In genomic region chr20:53915459-53916172, GRCh38 we compare ENCODE assay signal across 8 cellular contexts.
DNase-seq lines count a peak whose midpoint lies in the region; TF ChIP-seq lines count a peak whose summit lies in the region.

No MANE protein-coding gene starts in this region.

- WGBS in GM23248 (ENCODE audit: low coverage in 1 of 2, low lambda C conversion rate in 2 of 2, missing lambda C conversion rate in 2 of 2), 2 experiments, result 1% methylated on average over 22 of the region's 22 CpGs
- 0% methylated on average over 22 of the region's 22 CpGs for WGBS in suprapubic skin

- TF ChIP-seq CTCF in MM.1S (IDR thresholded peaks at IDR 0.05; ENCODE audit: low read length), result peak; percentile 92
- peak; percentile 90 to 95 for TF ChIP-seq CTCF in suprapubic skin (IDR thresholded peaks at IDR 0.05)

- H3K9me2 ChIP-seq in GM23248 (ENCODE audit: insufficient read depth), result no peaks in the 10 kb centered on the region
- H3K9me2 ChIP-seq in MM.1S (replicated peaks; ENCODE audit: insufficient read depth, low read length), result no peaks in the 10 kb centered on the region

- peak overlapping the region; percentile 93 for H3K4me3 Mint-ChIP-seq in activated naive CD4-positive, alpha-beta T cell treated with anti-CD3 and anti-CD28 coated beads for 36 hours

- no peaks in the 10 kb centered on the region for H3K27me3 Mint-ChIP-seq in activated naive CD4-positive, alpha-beta T cell treated with anti-CD3 and anti-CD28 coated beads for 36 hours (ENCODE audit: low read depth)

- no peak for TF ChIP-seq POLR2A in suprapubic skin (IDR thresholded peaks at IDR 0.05)

- intact Hi-C loops in activated naive CD4-positive, alpha-beta T cell treated with anti-CD3 and anti-CD28 coated beads for 36 hours (cut with micrococcal nuclease), result loop anchor here (1.0 to 5.0 kb wide), 11 partner anchors 16 to 503 kb away; no protein-coding TSS in a partner anchor

- H3K4me1 ChIP-seq in GM23248 (ENCODE audit: insufficient read depth) (peaks cover 49% of the 10 kb centered on the region), MM.1S (ENCODE audit: low read length) (peaks cover 24% of the 10 kb centered on the region), suprapubic skin (peaks cover 40% of the 10 kb centered on the region)

- H3K9me3 ChIP-seq in GM23248 (ENCODE audit: low read depth) (no peaks in the 10 kb centered on the region), MM.1S (replicated peaks; ENCODE audit: insufficient read depth, low read length) (no peaks in the 10 kb centered on the region), suprapubic skin (no peaks in the 10 kb centered on the region)

- H3K27ac Mint-ChIP-seq in activated naive CD4-positive, alpha-beta T cell treated with anti-CD3 and anti-CD28 coated beads for 36 hours, result peak overlapping the region; percentile 84

- DNase-seq in DMS79 (lab: John Stamatoyannopoulos, UW) (peak; percentile 78), GM23248 (peak; percentile 95), MM.1S (peak; percentile 94), SK-MEL-5 (ENCODE audit: low read depth, low spot score) (peak; percentile 94), germinal center (ENCODE audit: low spot score) (peak; percentile 91), occipital lobe (lab: John Stamatoyannopoulos, UW) (peak; percentile 79), suprapubic skin (ENCODE audit: low spot score in 2 of 2) (peak; percentile 97 to 98)
- DNase-seq in activated naive CD4-positive, alpha-beta T cell treated with anti-CD3 and anti-CD28 coated beads for 36 hours, result peak; percentile 100

- peak overlapping the region; percentile 87 for H3K4me2 ChIP-seq in GM23248 (ENCODE audit: unreplicated experiment)
- H3K4me2 ChIP-seq in MM.1S (ENCODE audit: low read depth, low read length), result peak overlapping the region; percentile 82

- in situ Hi-C loops in GM23248 (cut with MboI) (loop anchor here (10.0 to 25.0 kb wide), 2 partner anchors 153 to 341 kb away; no protein-coding TSS in a partner anchor), SK-MEL-5 (cut with HindIII; ENCODE audit: low pct_unique_long_range_greater_than_20kb, low sequenced_read_pairs) (loop anchor here (25.0 kb wide), 1 partner anchor 153 kb away; no protein-coding TSS in a partner anchor)

- H3K27me3 ChIP-seq in GM23248 (replicated peaks; ENCODE audit: insufficient read depth) (no peaks in the 10 kb centered on the region), MM.1S (replicated peaks; ENCODE audit: insufficient read depth, low read length) (no peaks in the 10 kb centered on the region), suprapubic skin (no peaks in the 10 kb centered on the region)

- CTCF ChIA-PET in activated naive CD4-positive, alpha-beta T cell treated with anti-CD3 and anti-CD28 coated beads for 36 hours (lab: Charles Lee), result interaction anchor here (0.6 to 5.5 kb wide), 44 partner anchors 8 to 596 kb away, joined by 3 to 41 read pairs (median 5); no protein-coding TSS in a partner anchor

- H3K9me3 Mint-ChIP-seq in activated naive CD4-positive, alpha-beta T cell treated with anti-CD3 and anti-CD28 coated beads for 36 hours, result peaks cover 4% of the 10 kb centered on the region

- H3K27ac ChIP-seq in GM23248, result peak overlapping the region; percentile 98
- peak overlapping the region; percentile 64; the same call in 1 of the 2 replicates for H3K27ac ChIP-seq in MM.1S (ENCODE audit: low read length)
- peak overlapping the region; percentile 83 for H3K27ac ChIP-seq in suprapubic skin

- H3K36me3 ChIP-seq in GM23248 (ENCODE audit: low read depth) (no peaks in the 10 kb centered on the region), MM.1S (replicated peaks; ENCODE audit: insufficient read depth, low read length) (no peaks in the 10 kb centered on the region), suprapubic skin (no peaks in the 10 kb centered on the region)

- H2AFZ ChIP-seq in GM23248 (peak overlapping the region; percentile 88), MM.1S (ENCODE audit: low read length) (peak overlapping the region; percentile 91)

- H3K9ac ChIP-seq in GM23248, result peak overlapping the region; percentile 83
- peak overlapping the region; percentile 75 for H3K9ac ChIP-seq in MM.1S (ENCODE audit: low read length)

- no peaks in the 10 kb centered on the region for H4K20me1 ChIP-seq in GM23248 (ENCODE audit: insufficient read depth)
- H4K20me1 ChIP-seq in MM.1S (ENCODE audit: insufficient read depth, low read length), result no peaks in the 10 kb centered on the region

- no peak for TF ChIP-seq EP300 in suprapubic skin (IDR thresholded peaks at IDR 0.05)

- H3K79me2 ChIP-seq in GM23248 (ENCODE audit: insufficient read depth) (no peaks in the 10 kb centered on the region), MM.1S (ENCODE audit: low read length) (peaks cover 5% of the 10 kb centered on the region; the same call in 1 of the 2 replicates)

- H3K4me1 Mint-ChIP-seq in activated naive CD4-positive, alpha-beta T cell treated with anti-CD3 and anti-CD28 coated beads for 36 hours (ENCODE audit: low read depth), result peaks cover 47% of the 10 kb centered on the region

- H3F3A ChIP-seq in GM23248 (ENCODE audit: insufficient read depth), result peaks cover 40% of the 10 kb centered on the region
- no peaks in the 10 kb centered on the region for H3F3A ChIP-seq in MM.1S (ENCODE audit: insufficient read depth, low read length)

- H3K36me3 Mint-ChIP-seq in activated naive CD4-positive, alpha-beta T cell treated with anti-CD3 and anti-CD28 coated beads for 36 hours (ENCODE audit: low read depth), result no peaks in the 10 kb centered on the region

- peak overlapping the region; percentile 74 for H3K4me3 ChIP-seq in GM23248
- peak overlapping the region; percentile 83 for H3K4me3 ChIP-seq in MM.1S (ENCODE audit: low read length)
- H3K4me3 ChIP-seq in suprapubic skin, result peak overlapping the region; percentile 65

Comparison
In these comparisons a context has a peak if more than half of its experiments do, and no peak if none do; other contexts are left out.
1. Peak in every context shown above with its lines: DNase-seq, H3K4me3 ChIP-seq and H3K27ac ChIP-seq.